In the genomic region with DNA sequence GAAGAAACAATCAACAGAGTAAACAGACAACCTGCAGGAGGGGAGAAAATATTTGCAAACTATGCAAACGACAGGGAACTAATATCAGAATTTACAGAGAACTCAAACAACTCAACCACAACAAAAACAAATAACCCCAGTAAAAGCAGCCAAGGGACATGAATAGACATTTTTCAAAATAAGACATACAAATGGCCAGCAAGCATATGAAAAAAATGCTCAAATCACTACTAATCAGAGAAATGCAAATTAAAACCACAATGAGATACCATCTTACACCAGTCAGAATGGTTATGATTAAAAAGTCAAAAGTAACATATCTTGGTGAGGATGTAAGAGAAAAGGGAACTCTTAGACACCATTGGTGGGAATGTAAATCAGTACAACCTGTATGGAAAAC, we compare ENCODE assay signal across 27 cellular contexts.
"Had no signal": no experiment of that assay in that cellular context is flagged by ENCODE, and none has a peak within 500 bp of the region (broad histone marks: within the 10 kb centered on the region; RNA-seq: fewer than 3 reads in every experiment).

No MANE protein-coding gene starts in this region.

- H3K27ac ChIP-seq: KMS-11, RWPE1, SJCRH30, WERI-Rb-1 had no signal

- H3K4me3 ChIP-seq: SJCRH30 had no signal

- H3K9me3 Mint-ChIP-seq: activated CD4-positive, alpha-beta memory T cell treated with anti-CD3 and anti-CD28 coated beads, Interleukin-2, amount 10 ng/mL, durations not matched to agents 7 days and 5 days; activated naive CD4-positive, alpha-beta T cell treated with anti-CD3 and anti-CD28 coated beads, Interleukin-2, amount 10 ng/mL, durations not matched to agents 7 days and 5 days; activated T-helper 2 cell treated with anti-CD3 and anti-CD28 coated beads, Interferon-gamma antibody, Interleukin-2, Interleukin-4, amounts not matched to agents 10 μg/mL and 5 μg/mL and 100 μg/mL, durations not matched to agents 14 hours and 24 hours and 36 hours had no signal

- H3K36me3 Mint-ChIP-seq: activated naive CD4-positive, alpha-beta T cell treated with anti-CD3 and anti-CD28 coated beads, Interleukin-2, amount 10 ng/mL, durations not matched to agents 7 days and 5 days; activated naive CD8-positive, alpha-beta T cell treated with anti-CD3 and anti-CD28 coated beads for 36 hours had no signal

- ATAC-seq: activated CD4-positive, alpha-beta T cell treated with anti-CD3 and anti-CD28 coated beads for 36 hours; activated T-cell treated with anti-CD3 and anti-CD28 coated beads, Interleukin-2, amount 50 U/mL, for 72 hours had no signal

- H3K27ac Mint-ChIP-seq: activated CD4-positive, alpha-beta memory T cell treated with anti-CD3 and anti-CD28 coated beads, Interleukin-2, amount 10 ng/mL, durations not matched to agents 7 days and 5 days; activated CD4-positive, alpha-beta T cell treated with anti-CD3 and anti-CD28 coated beads for 36 hours; activated naive CD4-positive, alpha-beta T cell treated with anti-CD3 and anti-CD28 coated beads, Interleukin-2, amount 10 ng/mL, durations not matched to agents 7 days and 5 days; activated naive CD8-positive, alpha-beta T cell treated with anti-CD3 and anti-CD28 coated beads for 36 hours; activated T-cell treated with anti-CD3 and anti-CD28 coated beads, Interleukin-2, amount 50 U/mL, for 72 hours; activated T-helper 2 cell treated with anti-CD3 and anti-CD28 coated beads, Interferon-gamma antibody, Interleukin-2, Interleukin-4, amounts not matched to agents 10 μg/mL and 5 μg/mL and 100 μg/mL, durations not matched to agents 14 hours and 24 hours and 36 hours; brain had no signal

- H3K27me3 Mint-ChIP-seq: activated CD4-positive, alpha-beta memory T cell treated with anti-CD3 and anti-CD28 coated beads, Interleukin-2, amount 10 ng/mL, durations not matched to agents 7 days and 5 days; activated naive CD4-positive, alpha-beta T cell treated with anti-CD3 and anti-CD28 coated beads, Interleukin-2, amount 10 ng/mL, durations not matched to agents 7 days and 5 days; brain had no signal

- H3K4me3 Mint-ChIP-seq: activated CD4-positive, alpha-beta memory T cell treated with anti-CD3 and anti-CD28 coated beads, Interleukin-2, amount 10 ng/mL, durations not matched to agents 7 days and 5 days; activated CD4-positive, alpha-beta T cell treated with anti-CD3 and anti-CD28 coated beads for 36 hours; activated naive CD4-positive, alpha-beta T cell treated with anti-CD3 and anti-CD28 coated beads, Interleukin-2, amount 10 ng/mL, durations not matched to agents 7 days and 5 days; activated naive CD8-positive, alpha-beta T cell treated with anti-CD3 and anti-CD28 coated beads for 36 hours; activated T-cell treated with anti-CD3 and anti-CD28 coated beads, Interleukin-2, amount 50 U/mL, for 72 hours; brain; central memory CD8-positive, alpha-beta T cell had no signal

- H3K4me2 ChIP-seq: KMS-11, SK-N-SH had no signal

- H3K36me3 ChIP-seq: SJCRH30, WERI-Rb-1 had no signal

- H3K27me3 ChIP-seq: SJCRH30 had no signal

- H3K4me1 Mint-ChIP-seq: activated CD4-positive, alpha-beta memory T cell treated with anti-CD3 and anti-CD28 coated beads, Interleukin-2, amount 10 ng/mL, durations not matched to agents 7 days and 5 days; activated CD4-positive, alpha-beta T cell treated with anti-CD3 and anti-CD28 coated beads for 36 hours; activated naive CD4-positive, alpha-beta T cell treated with anti-CD3 and anti-CD28 coated beads, Interleukin-2, amount 10 ng/mL, durations not matched to agents 7 days and 5 days; activated naive CD8-positive, alpha-beta T cell treated with anti-CD3 and anti-CD28 coated beads for 36 hours; central memory CD8-positive, alpha-beta T cell had no signal

- DNase-seq: activated CD4-positive, alpha-beta memory T cell treated with anti-CD3 and anti-CD28 coated beads, Interleukin-2, amount 10 ng/mL, durations not matched to agents 7 days and 5 days; activated CD4-positive, alpha-beta T cell treated with anti-CD3 and anti-CD28 coated beads for 36 hours; activated CD4-positive, alpha-beta T cell treated with anti-CD3 and anti-CD28 coated beads, Interleukin-2, amount 50 U/mL, for 1 hour; activated CD8-positive, alpha-beta memory T cell treated with anti-CD3 and anti-CD28 coated beads, Interleukin-2, amount 50 U/mL, for 4 hours; activated gamma-delta T cell treated with Interleukin-2 at 50 U/mL for 16 hours; activated naive CD4-positive, alpha-beta T cell treated with anti-CD3 and anti-CD28 coated beads, Interleukin-2, amount 10 ng/mL, durations not matched to agents 7 days and 5 days; activated naive CD8-positive, alpha-beta T cell treated with anti-CD3 and anti-CD28 coated beads for 36 hours; activated T-cell treated with anti-CD3 and anti-CD28 coated beads, Interleukin-2, amount 50 U/mL, for 72 hours; aorta; NCI-H1048; NCI-H146; NCI-H187 treated with DMSO at 0.1 percent for 48 hours; NCI-H2081 treated with DMSO at 0.1 percent for 48 hours; NCI-H2227 treated with DMSO at 0.1 percent for 48 hours; NCI-H446 treated with DMSO at 0.1 percent for 48 hours; NCI-H524 treated with DMSO at 0.1 percent for 48 hours; NCI-H82; Right ventricle myocardium superior; SJCRH30; SK-N-SH; T-helper 1 cell; WERI-Rb-1 had no signal

- H3K9ac ChIP-seq: KMS-11, SK-N-SH had no signal
